18 cellular contexts compared by ENCODE assay signal in the genomic region with DNA sequence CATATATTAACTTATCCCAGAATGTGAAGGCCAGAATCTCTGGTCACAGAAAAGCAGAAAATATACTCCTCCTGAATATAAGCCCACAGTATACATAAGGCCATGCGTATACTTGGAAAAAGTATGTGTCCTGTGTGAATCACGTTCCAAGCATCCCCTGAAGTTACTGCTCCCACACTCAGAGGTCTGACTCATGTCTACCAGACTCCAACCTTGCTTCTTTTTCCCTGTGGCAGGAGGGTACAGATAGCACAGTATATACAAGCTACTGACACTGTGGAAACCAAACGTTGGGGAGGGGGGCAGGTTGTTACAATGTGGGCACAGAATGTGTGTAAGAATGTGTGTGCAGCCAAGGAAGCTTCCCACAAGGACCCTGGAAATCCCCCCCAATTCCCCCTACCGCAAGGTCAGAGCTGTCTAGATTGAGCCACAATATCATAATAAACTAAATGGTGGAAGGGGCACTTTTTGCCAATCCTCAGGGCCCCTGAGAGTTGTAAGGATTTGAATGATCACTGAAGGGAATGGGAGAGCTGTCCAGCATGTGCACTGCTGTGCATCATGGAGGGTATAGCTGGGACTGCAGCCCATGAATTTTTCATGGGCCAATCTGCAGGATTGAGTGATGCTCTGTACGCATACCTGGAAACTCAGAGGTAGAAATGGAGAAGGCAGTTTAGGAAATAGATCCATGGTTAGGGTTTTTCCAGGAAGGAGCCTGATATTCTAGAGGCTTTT. TPM values are rescaled to one million over a fixed set of nuclear protein-coding genes. Genes with fewer than 3 reads are reported as not detected.
DNase-seq lines count a peak whose midpoint lies in the region; ATAC-seq and TF ChIP-seq lines count a peak whose summit lies in the region.
"Had no signal": no experiment of that assay in that cellular context is flagged by ENCODE, and none has a peak within 500 bp of the region (broad histone marks: within the 10 kb centered on the region; RNA-seq: fewer than 3 reads in every experiment).

No MANE protein-coding gene starts in this region.

- intact Hi-C loops in MCF 10A (cut with micrococcal nuclease) (no loop called here), breast epithelium (cut with DNase I; ENCODE audit: low total_unique reads) (no loop called here)
- intact Hi-C loops in CD8-positive, alpha-beta T cell (cut with DNase I, micrococcal nuclease): no loop called here

- no peaks in the 10 kb centered on the region for H3K4me1 ChIP-seq in breast epithelium
- H3K4me1 ChIP-seq in CD8-positive, alpha-beta T cell (ENCODE audit: insufficient read depth, low read length): no peaks in the 10 kb centered on the region
- H3K4me1 ChIP-seq: SJCRH30, tibial nerve had no signal

- CTCF ChIA-PET in MCF 10A (lab: Yijun Ruan, JAX): interaction anchor here (0.6 to 1.3 kb wide), 4 partner anchors 15 to 109 kb away, joined by 3 to 4 read pairs (median 3); no protein-coding TSS in a partner anchor
- CTCF ChIA-PET in CD8-positive, alpha-beta T cell (lab: Charles Lee): interaction anchor here (0.7 kb wide), 1 partner anchor 284 kb away, joined by 3 read pairs; no protein-coding TSS in a partner anchor

- no peak for TF ChIP-seq POLR2A in breast epithelium (IDR thresholded peaks at IDR 0.05)

- H3K36me3 Mint-ChIP-seq in MCF 10A (ENCODE audit: insufficient read depth, unreplicated experiment): no peaks in the 10 kb centered on the region
- no peaks in the 10 kb centered on the region for H3K36me3 Mint-ChIP-seq in CD8-positive, alpha-beta T cell

- peaks cover 18% of the 10 kb centered on the region for H3K4me1 Mint-ChIP-seq in MCF 10A (ENCODE audit: insufficient read depth, unreplicated experiment)
- H3K4me1 Mint-ChIP-seq in CD8-positive, alpha-beta T cell (ENCODE audit: low read depth): no peaks in the 10 kb centered on the region

- H3K27ac ChIP-seq in breast epithelium: no peak overlapping the region
- no peak overlapping the region for H3K27ac ChIP-seq in CD8-positive, alpha-beta T cell (ENCODE audit: low read depth, low read length)
- H3K27ac ChIP-seq: 22Rv1, SJCRH30, tibial nerve had no signal

- ATAC-seq in GM18870 (IDR thresholded peaks at IDR 0.05; ENCODE audit: unreplicated experiment): no peak
- ATAC-seq in CD8-positive, alpha-beta T cell: no peak
- ATAC-seq: activated CD4-positive, CD25-positive, alpha-beta regulatory T cell treated with anti-CD3 and anti-CD28 coated beads, Interleukin-2, amount 50 U/mL, for 24 hours; K562 had no signal

- H3K36me3 ChIP-seq in breast epithelium: no peaks in the 10 kb centered on the region
- H3K36me3 ChIP-seq in CD8-positive, alpha-beta T cell (ENCODE audit: insufficient read depth, low read length): no peaks in the 10 kb centered on the region
- H3K36me3 ChIP-seq: SJCRH30, tibial nerve had no signal

- TF ChIP-seq CTCF in MCF 10A (IDR thresholded peaks at IDR 0.05; ENCODE audit: unreplicated experiment) (no peak), breast epithelium (IDR thresholded peaks at IDR 0.05) (no peak), fibroblast of villous mesenchyme (IDR thresholded peaks at IDR 0.05; ENCODE audit: insufficient read depth, low read depth, low read length) (no peak)
- TF ChIP-seq CTCF in CD8-positive, alpha-beta T cell (IDR thresholded peaks at IDR 0.05): no peak

- H3K4me3 ChIP-seq in breast epithelium (no peak overlapping the region), fibroblast of villous mesenchyme (ENCODE audit: low read depth, low read length) (no peak overlapping the region)
- H3K4me3 ChIP-seq in CD8-positive, alpha-beta T cell (ENCODE audit: low read depth, low read length): no peak overlapping the region
- H3K4me3 ChIP-seq: K562, lung, SJCRH30, tibial nerve had no signal

- BruUV-seq in MCF 10A (replicated peaks; lab: Mats Ljungman, UMichigan): no TSS peak

- POLR2A ChIA-PET in MCF 10A (lab: Yijun Ruan, JAX): interaction anchor here (0.6 to 1.1 kb wide), 4 partner anchors 23 to 92 kb away, joined by 3 read pairs; no protein-coding TSS in a partner anchor
- POLR2A ChIA-PET in CD8-positive, alpha-beta T cell (lab: Charles Lee): interaction anchor here (1.0 kb wide), 1 partner anchor 11 kb away, joined by 3 read pairs; no protein-coding TSS in a partner anchor

- DNase-seq in MCF 10A (ENCODE audit: unreplicated experiment) (peak; percentile 67), breast epithelium (ENCODE audit: low spot score in 2 of 2) (no peak), SW 1271 (lab: John Stamatoyannopoulos, UW) (peak; percentile 29 to 58), fibroblast of villous mesenchyme (ENCODE audit: low read depth) (peak; percentile 70), NK-92 (lab: John Stamatoyannopoulos, UW; ENCODE audit: unreplicated experiment) (no peak), NCI-H82 treated with DMSO at 0.1 percent for 48 hours (lab: John Stamatoyannopoulos, UW; ENCODE audit: unreplicated experiment) (no peak)
- no peak for DNase-seq in CD8-positive, alpha-beta T cell
- DNase-seq: activated T-cell treated with anti-CD3 and anti-CD28 coated beads, Interleukin-2, amount 50 U/mL, for 24 hours; anterior cingulate cortex; H9; NCI-H1694 treated with DMSO at 0.1 percent for 48 hours; SJCRH30 had no signal

- H3K27ac Mint-ChIP-seq in MCF 10A (ENCODE audit: low read depth, unreplicated experiment): no peak overlapping the region
- no peak overlapping the region for H3K27ac Mint-ChIP-seq in CD8-positive, alpha-beta T cell
- H3K27ac Mint-ChIP-seq: activated T-cell treated with anti-CD3 and anti-CD28 coated beads, Interleukin-2, amount 50 U/mL, for 24 hours; H9 had no signal

- no peaks in the 10 kb centered on the region for H3K9me3 ChIP-seq in breast epithelium
- H3K9me3 ChIP-seq in CD8-positive, alpha-beta T cell (ENCODE audit: low read length): no peaks in the 10 kb centered on the region
- H3K9me3 ChIP-seq: SJCRH30, tibial nerve had no signal

- no peak overlapping the region for H3K4me3 Mint-ChIP-seq in MCF 10A (ENCODE audit: unreplicated experiment)
- no peak overlapping the region for H3K4me3 Mint-ChIP-seq in CD8-positive, alpha-beta T cell
- H3K4me3 Mint-ChIP-seq: activated T-cell treated with anti-CD3 and anti-CD28 coated beads, Interleukin-2, amount 50 U/mL, for 24 hours; H9 had no signal

- H3K9me3 Mint-ChIP-seq in MCF 10A (ENCODE audit: unreplicated experiment): no peaks in the 10 kb centered on the region
- H3K9me3 Mint-ChIP-seq in CD8-positive, alpha-beta T cell: peaks cover 8% of the 10 kb centered on the region

- no peaks in the 10 kb centered on the region for H3K27me3 ChIP-seq in breast epithelium
- H3K27me3 ChIP-seq in CD8-positive, alpha-beta T cell (ENCODE audit: insufficient read depth, low read length): no peaks in the 10 kb centered on the region
- H3K27me3 ChIP-seq: SJCRH30, tibial nerve had no signal

- H3K27me3 Mint-ChIP-seq in MCF 10A (ENCODE audit: insufficient read depth, unreplicated experiment): no peaks in the 10 kb centered on the region
- H3K27me3 Mint-ChIP-seq in CD8-positive, alpha-beta T cell (ENCODE audit: low read depth): no peaks in the 10 kb centered on the region
- H3K27me3 Mint-ChIP-seq: activated T-cell treated with anti-CD3 and anti-CD28 coated beads, Interleukin-2, amount 50 U/mL, for 24 hours had no signal

RNA-seq across cellular contexts. Expression of gene RELL1, which starts 7.4 kb away (rescaled TPM):
- 28.6 and 34.0 TPM in 2 replicates for total RNA-seq in MCF 10A (2022)
- 10 to 100 TPM; 68.5 to 88.8 (median 76.0) TPM for total RNA-seq in breast epithelium
- 66.5 and 90.8 TPM in 2 replicates for total RNA-seq in fibroblast of villous mesenchyme
- total RNA-seq in CD8-positive, alpha-beta T cell: 10 to 100 TPM; 60.7 to 61.7 TPM

Comparison
In these comparisons a context has a peak if more than half of its experiments do, and no peak if none do; other contexts are left out.
1. DNase-seq: peak in MCF 10A (single experiment), SW 1271 (2 of 2) and fibroblast of villous mesenchyme (single experiment); none in breast epithelium (0 of 2), NK-92 (single experiment), NCI-H82 treated with DMSO at 0.1 percent for 48 hours (single experiment) and CD8-positive, alpha-beta T cell (0 of 7).